Comparison of ENCODE assay signal across 15 cellular contexts in the genomic region with DNA sequence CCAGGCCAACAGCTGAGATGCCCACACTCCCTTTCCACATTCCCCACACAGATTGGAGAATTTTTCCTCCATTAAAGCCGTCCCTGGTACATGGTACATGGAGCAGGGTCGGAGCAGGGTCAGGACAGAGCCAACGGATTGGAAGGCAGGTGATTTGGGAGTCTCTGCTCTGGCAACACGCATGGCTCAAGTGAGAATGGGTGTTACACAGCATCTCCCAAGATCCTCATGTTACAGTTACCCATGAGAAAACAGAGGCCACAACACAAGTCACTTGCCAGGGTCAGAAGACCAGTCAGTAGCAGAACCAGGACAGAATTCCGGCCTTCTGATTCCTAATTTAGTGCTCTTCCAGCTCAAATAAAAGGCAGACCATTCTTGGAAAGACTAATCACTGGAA. TPM values are rescaled to one million over a fixed set of nuclear protein-coding genes. Genes with fewer than 3 reads are reported as not detected.
DNase-seq lines count a peak whose midpoint lies in the region; ATAC-seq and TF ChIP-seq lines count a peak whose summit lies in the region.
"Had no signal": no experiment of that assay in that cellular context is flagged by ENCODE, and none has a peak within 500 bp of the region (broad histone marks: within the 10 kb centered on the region; RNA-seq: fewer than 3 reads in every experiment).

No MANE protein-coding gene starts in this region.

- POLR2A ChIA-PET in Panc1 (lab: Charles Lee) = no interaction called here

- no peaks in the 10 kb centered on the region for H3K36me3 Mint-ChIP-seq in activated naive CD4-positive, alpha-beta T cell treated with anti-CD3 and anti-CD28 coated beads, Interleukin-2, amount 50 U/mL, for 72 hours

- DNase-seq in Panc1 (ENCODE audit: low read depth, low spot score) (no peak), esophagus muscularis mucosa (ENCODE audit: extremely low spot score) (no peak), suprapubic skin (ENCODE audit: low spot score in 2 of 2) (no peak), hepatic stellate cell (ENCODE audit: low spot score) (no peak), HUDEP-2 (lab: John Stamatoyannopoulos, UW; ENCODE audit: unreplicated experiment in 76 of 76) (no peak)
- DNase-seq in activated naive CD4-positive, alpha-beta T cell treated with anti-CD3 and anti-CD28 coated beads, Interleukin-2, amount 50 U/mL, for 72 hours (ENCODE audit: low spot score in 2 of 2) = no peak
- DNase-seq: activated CD4-positive, alpha-beta T cell treated with anti-CD3 and anti-CD28 coated beads, Interleukin-2, amount 50 U/mL, for 4 hours; activated naive CD8-positive, alpha-beta T cell treated with anti-CD3 and anti-CD28 coated beads, Interleukin-2, amount 10 ng/mL, durations not matched to agents 7 days and 5 days; CD8-positive, alpha-beta T cell; NCI-H1436 treated with DMSO at 0.1 percent for 48 hours; pancreas had no signal

- no peak for TF ChIP-seq EP300 in esophagus muscularis mucosa (IDR thresholded peaks at IDR 0.05)
- no peak for TF ChIP-seq EP300 in suprapubic skin (IDR thresholded peaks at IDR 0.05)

- no TSS peak for BruUV-seq in Panc1 (replicated peaks; lab: Mats Ljungman, UMichigan)

- intact Hi-C loops in Panc1 (cut with micrococcal nuclease; ENCODE audit: unreplicated experiment) = no loop called here
- intact Hi-C loops in esophagus muscularis mucosa (cut with DNase I) = no loop called here

- no peaks in the 10 kb centered on the region for H3K27me3 ChIP-seq in Panc1 (ENCODE audit: control insufficient read depth, insufficient read depth, low read length)
- H3K27me3 ChIP-seq in esophagus muscularis mucosa = no peaks in the 10 kb centered on the region
- H3K27me3 ChIP-seq in muscle layer of duodenum (ENCODE audit: low read depth, low read length) = no peaks in the 10 kb centered on the region
- no peaks in the 10 kb centered on the region for H3K27me3 ChIP-seq in suprapubic skin
- H3K27me3 ChIP-seq: pancreas had no signal

- peak overlapping the region in 1 of 2 donors; percentile 88 for H3K27ac Mint-ChIP-seq in activated naive CD4-positive, alpha-beta T cell treated with anti-CD3 and anti-CD28 coated beads, Interleukin-2, amount 50 U/mL, for 72 hours
- H3K27ac Mint-ChIP-seq: activated naive CD8-positive, alpha-beta T cell treated with anti-CD3 and anti-CD28 coated beads, Interleukin-2, amount 10 ng/mL, durations not matched to agents 7 days and 5 days; CD8-positive, alpha-beta T cell; T-helper 1 cell treated with Interleukin-12 subunit alpha and Interleukin-12 subunit beta and Interleukin-4 antibody, amounts not matched to agents 30 μg/mL and 1 μg/mL, for 36 hours had no signal

- H3K4me1 ChIP-seq in Panc1 (ENCODE audit: control insufficient read depth, insufficient read depth, low read length) (no peaks in the 10 kb centered on the region; the same call in 1 of the 2 replicates), esophagus muscularis mucosa (peaks cover 9 to 19% (median 16%) of the 10 kb centered on the region in 4 donors), muscle layer of duodenum (ENCODE audit: control insufficient read depth in 1 of 2, insufficient read depth in 2 of 2, low read length in 2 of 2) (peaks cover 0 to 4% of the 10 kb centered on the region in 2 donors), suprapubic skin (peaks cover 4% of the 10 kb centered on the region)
- H3K4me1 ChIP-seq: pancreas had no signal

- no peak for TF ChIP-seq POLR2A in esophagus muscularis mucosa (IDR thresholded peaks at IDR 0.05; ENCODE audit: low read depth)
- TF ChIP-seq POLR2A in suprapubic skin (IDR thresholded peaks at IDR 0.05) = no peak

- WGBS in esophagus muscularis mucosa = 75% methylated on average over 3 of the region's 5 CpGs
- 71% methylated on average over 5 of the region's 5 CpGs for WGBS in suprapubic skin

- TF ChIP-seq CTCF in Panc1 (IDR thresholded peaks at IDR 0.05) (no peak), esophagus muscularis mucosa (IDR thresholded peaks at IDR 0.05) (no peak), suprapubic skin (IDR thresholded peaks at IDR 0.05) (no peak)

- CTCF ChIA-PET in Panc1 (lab: Charles Lee) = no interaction called here

- in situ Hi-C loops in Panc1 (cut with HindIII; ENCODE audit: low pct_unique_long_range_greater_than_20kb, low sequenced_read_pairs) = no loop called here

- no peak overlapping the region for H3K27ac ChIP-seq in Panc1 (ENCODE audit: low read length)
- peak overlapping the region; percentile 62 to 81 (median 76) for H3K27ac ChIP-seq in esophagus muscularis mucosa (replicated peaks in 1 of 4)
- peak overlapping the region; percentile 80 for H3K27ac ChIP-seq in muscle layer of duodenum (ENCODE audit: low read length)
- peak overlapping the region; percentile 78 for H3K27ac ChIP-seq in suprapubic skin

- ATAC-seq in Panc1 (peak; percentile 40), HG02759 (IDR thresholded peaks at IDR 0.05; ENCODE audit: unreplicated experiment) (no peak)
- ATAC-seq in activated naive CD4-positive, alpha-beta T cell treated with anti-CD3 and anti-CD28 coated beads, Interleukin-2, amount 50 U/mL, for 72 hours = no peak
- ATAC-seq: CD8-positive, alpha-beta T cell had no signal

- H3K9me3 Mint-ChIP-seq in activated naive CD4-positive, alpha-beta T cell treated with anti-CD3 and anti-CD28 coated beads, Interleukin-2, amount 50 U/mL, for 72 hours = no peaks in the 10 kb centered on the region
- H3K9me3 Mint-ChIP-seq: activated naive CD8-positive, alpha-beta T cell treated with anti-CD3 and anti-CD28 coated beads, Interleukin-2, amount 10 ng/mL, durations not matched to agents 7 days and 5 days; CD8-positive, alpha-beta T cell; T-helper 1 cell treated with Interleukin-12 subunit alpha and Interleukin-12 subunit beta and Interleukin-4 antibody, amounts not matched to agents 30 μg/mL and 1 μg/mL, for 36 hours had no signal

- H3K9me3 ChIP-seq in Panc1 (ENCODE audit: control insufficient read depth, insufficient read depth, low read depth, low read length) = no peaks in the 10 kb centered on the region
- no peaks in the 10 kb centered on the region for H3K9me3 ChIP-seq in esophagus muscularis mucosa
- no peaks in the 10 kb centered on the region for H3K9me3 ChIP-seq in muscle layer of duodenum (ENCODE audit: control insufficient read depth in 1 of 2, low read length in 2 of 2)
- H3K9me3 ChIP-seq in suprapubic skin = no peaks in the 10 kb centered on the region
- H3K9me3 ChIP-seq: pancreas had no signal

- H3K4me3 ChIP-seq in Panc1 (ENCODE audit: low read depth in 2 of 2, low read length in 2 of 2) (no peak overlapping the region), esophagus muscularis mucosa (no peak overlapping the region), muscle layer of duodenum (ENCODE audit: low read depth in 1 of 2, low read length in 2 of 2) (no peak overlapping the region), suprapubic skin (no peak overlapping the region)
- H3K4me3 ChIP-seq: pancreas had no signal

- H3K36me3 ChIP-seq in Panc1 (ENCODE audit: control insufficient read depth, insufficient read depth, low read length) (no peaks in the 10 kb centered on the region), esophagus muscularis mucosa (peaks cover 4 to 25% (median 18%) of the 10 kb centered on the region in 4 donors), muscle layer of duodenum (ENCODE audit: control insufficient read depth in 1 of 2, insufficient read depth in 2 of 2, low read length in 2 of 2) (peaks cover 0 to 11% of the 10 kb centered on the region in 2 donors), suprapubic skin (peaks cover 10% of the 10 kb centered on the region)

RNA-seq across cellular contexts. Expression of a gene that starts 7.7 kb away (rescaled TPM):
- total RNA-seq in Panc1 (2021; ENCODE audit: unreplicated experiment) = 0.64 TPM
- polyA plus RNA-seq in Panc1 (2012; ENCODE audit: insufficient read length) = 0.12 TPM
- total RNA-seq in esophagus muscularis mucosa = 1 to 10 TPM in 1 of 4 donors, under 1 TPM in 1, not detected in 2; 0.42 to 1.1 TPM
- total RNA-seq in suprapubic skin = 1 to 10 TPM in 1 of 4 donors, not detected in 3; 1.6 TPM
- total RNA-seq in activated naive CD4-positive, alpha-beta T cell treated with anti-CD3 and anti-CD28 coated beads, Interleukin-2, amount 50 U/mL, for 72 hours = not detected
- total RNA-seq: activated naive CD8-positive, alpha-beta T cell treated with anti-CD3 and anti-CD28 coated beads, Interleukin-2, amount 10 ng/mL, durations not matched to agents 7 days and 5 days; CD8-positive, alpha-beta T cell had no signal
- polyA plus RNA-seq: keratinocyte had no signal

RNA-seq across cellular contexts. Expression of a gene that starts 10.5 kb away (rescaled TPM):
- 19.8 TPM for total RNA-seq in Panc1 (2021; ENCODE audit: unreplicated experiment)
- 17.0 TPM for polyA plus RNA-seq in Panc1 (2012; ENCODE audit: insufficient read length)
- total RNA-seq in esophagus muscularis mucosa = 10 to 100 TPM in 2 of 4 donors, 1 to 10 TPM in 2; 7.1 to 12.6 (median 10.3) TPM
- total RNA-seq in suprapubic skin = 10 to 100 TPM; 11.6 to 25.6 (median 13.7) TPM
- 10 to 100 TPM; 13.6 to 16.9 TPM for total RNA-seq in activated naive CD4-positive, alpha-beta T cell treated with anti-CD3 and anti-CD28 coated beads, Interleukin-2, amount 50 U/mL, for 72 hours

RNA-seq across cellular contexts. Expression of a gene that starts 10.9 kb away (rescaled TPM):
- 43.5 TPM for total RNA-seq in Panc1 (2021; ENCODE audit: unreplicated experiment)
- polyA plus RNA-seq in Panc1 (2012; ENCODE audit: insufficient read length) = 29.5 TPM
- 100 to 1,000 TPM in 2 of 4 donors, 10 to 100 TPM in 2; 73.1 to 139 (median 92.3) TPM for total RNA-seq in esophagus muscularis mucosa
- total RNA-seq in suprapubic skin = 10 to 100 TPM; 53.7 to 72.5 (median 68.5) TPM
- 10 to 100 TPM; 39.9 to 46.8 TPM for total RNA-seq in activated naive CD4-positive, alpha-beta T cell treated with anti-CD3 and anti-CD28 coated beads, Interleukin-2, amount 50 U/mL, for 72 hours
